12 cellular contexts compared by ENCODE assay signal in genomic region chr1:153968972-153969371, GRCh38. TPM values are rescaled to one million over a fixed set of nuclear protein-coding genes. Genes with fewer than 3 reads are reported as not detected.
DNase-seq lines count a peak whose midpoint lies in the region; ATAC-seq and TF ChIP-seq lines count a peak whose summit lies in the region.
"Had no signal": no experiment of that assay in that cellular context is flagged by ENCODE, and none has a peak within 500 bp of the region (broad histone marks: within the 10 kb centered on the region; RNA-seq: fewer than 3 reads in every experiment).

No MANE protein-coding gene starts in this region.

- peak overlapping the region; percentile 41 for H3K27ac Mint-ChIP-seq in activated naive CD8-positive, alpha-beta T cell treated with anti-CD3 and anti-CD28 coated beads, Interleukin-2, amount 50 U/mL, for 24 hours
- H3K27ac Mint-ChIP-seq in mesothelial cell of epicardium: peak overlapping the region; percentile 98
- H3K27ac Mint-ChIP-seq: CD14-positive monocyte had no signal

- H3K36me3 Mint-ChIP-seq in activated naive CD8-positive, alpha-beta T cell treated with anti-CD3 and anti-CD28 coated beads, Interleukin-2, amount 50 U/mL, for 24 hours (ENCODE audit: low read depth): peaks cover 9% of the 10 kb centered on the region
- peaks cover 1% of the 10 kb centered on the region for H3K36me3 Mint-ChIP-seq in mesothelial cell of epicardium

- H3K36me3 ChIP-seq in brain microvascular endothelial cell (replicated peaks): peaks cover 6% of the 10 kb centered on the region

- no peak for DNase-seq in activated naive CD8-positive, alpha-beta T cell treated with anti-CD3 and anti-CD28 coated beads, Interleukin-2, amount 50 U/mL, for 24 hours
- DNase-seq in mesothelial cell of epicardium (ENCODE audit: low spot score in 2 of 2, unreplicated experiment in 2 of 2) (no peak), brain microvascular endothelial cell (no peak), COR-L47 (lab: John Stamatoyannopoulos, UW) (no peak)
- DNase-seq: mesendoderm, NCI-H2081 treated with DMSO at 0.1 percent for 48 hours had no signal

- H3K27ac ChIP-seq in 22Rv1 (peak overlapping the region; percentile 100), brain microvascular endothelial cell (no peak overlapping the region)

- H3K4me3 ChIP-seq in GM12875 (ENCODE audit: low read depth, low read length) (peak overlapping the region; percentile 39), brain microvascular endothelial cell (ENCODE audit: low read depth, low read length) (no peak overlapping the region)

- no peaks in the 10 kb centered on the region for H3K9me3 Mint-ChIP-seq in activated naive CD8-positive, alpha-beta T cell treated with anti-CD3 and anti-CD28 coated beads, Interleukin-2, amount 50 U/mL, for 24 hours
- no peaks in the 10 kb centered on the region for H3K9me3 Mint-ChIP-seq in mesothelial cell of epicardium
- H3K9me3 Mint-ChIP-seq: CD14-positive monocyte; dendritic cell treated with granulocyte-macrophage colony-stimulating factor and Interleukin-4, amounts not matched to agents 40 ng/mL and 50 ng/mL, for 4 days had no signal

- peaks cover 51% of the 10 kb centered on the region for H3K4me1 Mint-ChIP-seq in activated naive CD8-positive, alpha-beta T cell treated with anti-CD3 and anti-CD28 coated beads, Interleukin-2, amount 50 U/mL, for 24 hours
- peaks cover 34% of the 10 kb centered on the region for H3K4me1 Mint-ChIP-seq in mesothelial cell of epicardium

- no peak for ATAC-seq in activated naive CD8-positive, alpha-beta T cell treated with anti-CD3 and anti-CD28 coated beads, Interleukin-2, amount 50 U/mL, for 24 hours
- no peak for ATAC-seq in HG03378 (IDR thresholded peaks at IDR 0.05; ENCODE audit: unreplicated experiment)
- ATAC-seq in activated CD4-positive, CD25-positive, alpha-beta regulatory T cell treated with anti-CD3 and anti-CD28 coated beads, Interleukin-2, amount 50 U/mL, for 24 hours: no peak

- no peak overlapping the region for H3K4me3 Mint-ChIP-seq in activated naive CD8-positive, alpha-beta T cell treated with anti-CD3 and anti-CD28 coated beads, Interleukin-2, amount 50 U/mL, for 24 hours
- peak overlapping the region; percentile 95 for H3K4me3 Mint-ChIP-seq in mesothelial cell of epicardium

- TF ChIP-seq CTCF in 22Rv1 (IDR thresholded peaks at IDR 0.05): no peak
- no peak for TF ChIP-seq CTCF in GM12875 (IDR thresholded peaks at IDR 0.05; ENCODE audit: borderline replicate concordance, insufficient read depth, low read depth, low read length)
- no peak for TF ChIP-seq CTCF in mesothelial cell of epicardium (IDR thresholded peaks at IDR 0.05; ENCODE audit: unreplicated experiment)
- no peak for TF ChIP-seq CTCF in brain microvascular endothelial cell (IDR thresholded peaks at IDR 0.05; ENCODE audit: low read depth, low read length, missing control alignments)

- no peaks in the 10 kb centered on the region for H3K27me3 ChIP-seq in brain microvascular endothelial cell (replicated peaks)

- in situ Hi-C loops in brain microvascular endothelial cell (cut with HindIII; ENCODE audit: low pct_ligation_motif_present, low sequenced_read_pairs): no loop called here

- no peaks in the 10 kb centered on the region for H3K27me3 Mint-ChIP-seq in activated naive CD8-positive, alpha-beta T cell treated with anti-CD3 and anti-CD28 coated beads, Interleukin-2, amount 50 U/mL, for 24 hours
- no peaks in the 10 kb centered on the region for H3K27me3 Mint-ChIP-seq in mesothelial cell of epicardium (ENCODE audit: low read depth)
- H3K27me3 Mint-ChIP-seq: dendritic cell treated with granulocyte-macrophage colony-stimulating factor and Interleukin-4, amounts not matched to agents 40 ng/mL and 50 ng/mL, for 4 days had no signal

RNA-seq across cellular contexts. Expression of gene CREB3L4, which starts 1.3 kb away (rescaled TPM):
- total RNA-seq in mesothelial cell of epicardium: 29.9 to 33.1 TPM (median 31.1 TPM) in 3 replicates

RNA-seq across cellular contexts. Expression of gene SLC39A1, which starts 5.6 kb away (rescaled TPM):
- 73.3 to 76.3 TPM (median 73.9 TPM) in 3 replicates for total RNA-seq in mesothelial cell of epicardium

RNA-seq across cellular contexts. Expression of gene JTB, which starts 8.5 kb away (rescaled TPM):
- 67.6 to 74.1 TPM (median 72.1 TPM) in 3 replicates for total RNA-seq in mesothelial cell of epicardium

RNA-seq across cellular contexts. Expression of gene CRTC2, which starts 10.6 kb away (rescaled TPM):
- total RNA-seq in mesothelial cell of epicardium: 45.5 to 47.1 TPM (median 45.9 TPM) in 3 replicates

RNA-seq across cellular contexts. Expression of gene RAB13, which starts 17.2 kb away (rescaled TPM):
- 87.7 to 92.0 TPM (median 90.2 TPM) in 3 replicates for total RNA-seq in mesothelial cell of epicardium
